8 cellular contexts compared by ENCODE assay signal in genomic region chr12:30796891-30797371, GRCh38. TPM values are rescaled to one million over a fixed set of nuclear protein-coding genes. Genes with fewer than 3 reads are reported as not detected.
DNase-seq lines count a peak whose midpoint lies in the region; ATAC-seq lines count a peak whose summit lies in the region.

No MANE protein-coding gene starts in this region.

- H3K4me1 Mint-ChIP-seq in CD4-positive, alpha-beta memory T cell = peaks cover 7 to 27% (median 13%) of the 10 kb centered on the region in 4 donors
- H3K4me1 Mint-ChIP-seq in IgD-negative memory B cell = peaks cover 5 to 7% (median 6%) of the 10 kb centered on the region in 3 donors

- H3K23ac ChIP-seq in mesendoderm (ENCODE audit: low read length) = no peak overlapping the region

- H3K9ac ChIP-seq in mesendoderm (ENCODE audit: low read length) = peak overlapping the region; percentile 77

- H3K36me3 Mint-ChIP-seq in CD4-positive, alpha-beta memory T cell = no peaks in the 10 kb centered on the region
- no peaks in the 10 kb centered on the region for H3K36me3 Mint-ChIP-seq in IgD-negative memory B cell

- H2AK5ac ChIP-seq in mesendoderm (ENCODE audit: low read length) = no peak overlapping the region

- H3K18ac ChIP-seq in mesendoderm (ENCODE audit: low read length) = peak overlapping the region; percentile 96

- no peak for DNase-seq in CD4-positive, alpha-beta memory T cell
- DNase-seq in cerebellar cortex (ENCODE audit: low spot score) (peak; percentile 38), mesendoderm (peak; percentile 78), NOMO-1 treated with dmso at 0.1 percent for 144 hours (lab: John Stamatoyannopoulos, UW; ENCODE audit: unreplicated experiment) (no peak), HPDE6-E6E7 (ENCODE audit: extremely low spot score) (no peak), H4 (ENCODE audit: low spot score) (no peak)

- intact Hi-C loops in CD4-positive, alpha-beta memory T cell (cut with micrococcal nuclease) = no loop called here

- no peak overlapping the region for H2BK5ac ChIP-seq in mesendoderm (ENCODE audit: low read length)

- H3K4me2 ChIP-seq in mesendoderm (ENCODE audit: low read length) = peak overlapping the region; percentile 69

- H3K4ac ChIP-seq in mesendoderm (ENCODE audit: low read depth, low read length) = peak overlapping the region; percentile 98

- peaks cover 11% of the 10 kb centered on the region for H3K4me1 ChIP-seq in CD4-positive, alpha-beta memory T cell (ENCODE audit: insufficient read depth, low read length)
- H3K4me1 ChIP-seq in mesendoderm (ENCODE audit: control insufficient read depth, low read depth, low read length) = peaks cover 16% of the 10 kb centered on the region

- H3K9me3 ChIP-seq in CD4-positive, alpha-beta memory T cell (ENCODE audit: control insufficient read depth in 1 of 2, low read length in 2 of 2) = no peaks in the 10 kb centered on the region

- H3K27ac ChIP-seq in CD4-positive, alpha-beta memory T cell (ENCODE audit: low read depth, low read length) = no peak overlapping the region
- H3K27ac ChIP-seq in mesendoderm (ENCODE audit: low read depth, low read length) = peak overlapping the region; percentile 57

- no peaks in the 10 kb centered on the region for H3K27me3 ChIP-seq in CD4-positive, alpha-beta memory T cell (ENCODE audit: insufficient read depth, low read length)
- no peaks in the 10 kb centered on the region for H3K27me3 ChIP-seq in mesendoderm (ENCODE audit: insufficient read depth, low read length, poor library complexity)

- H3K4me3 Mint-ChIP-seq in CD4-positive, alpha-beta memory T cell = peak overlapping the region; percentile 68 to 83 (median 73)
- peak overlapping the region in 3 of 4 donors; percentile 44 to 84 (median 48) for H3K4me3 Mint-ChIP-seq in IgD-negative memory B cell

- POLR2A ChIA-PET in CD4-positive, alpha-beta memory T cell (lab: Charles Lee; ENCODE audit: partially characterized antibody) = interaction anchor here (0.8 kb wide), 1 partner anchor 42 kb away, joined by 3 read pairs; no protein-coding TSS in a partner anchor

- no peak for ATAC-seq in HG03442 (IDR thresholded peaks at IDR 0.05; ENCODE audit: unreplicated experiment)

- no peak overlapping the region for H3K27ac Mint-ChIP-seq in CD4-positive, alpha-beta memory T cell
- no peak overlapping the region for H3K27ac Mint-ChIP-seq in IgD-negative memory B cell

- peak overlapping the region; percentile 75 for H3K56ac ChIP-seq in mesendoderm (ENCODE audit: low read length)

- peak overlapping the region; percentile 16 for H2BK120ac ChIP-seq in mesendoderm (ENCODE audit: low read depth, low read length)

- H3K79me1 ChIP-seq in mesendoderm (ENCODE audit: low read length) = no peaks in the 10 kb centered on the region

- no peaks in the 10 kb centered on the region for H3K36me3 ChIP-seq in CD4-positive, alpha-beta memory T cell (ENCODE audit: insufficient read depth, low read length)
- H3K36me3 ChIP-seq in mesendoderm (ENCODE audit: control insufficient read depth, insufficient read depth, low read length) = no peaks in the 10 kb centered on the region

- H3K27me3 Mint-ChIP-seq in CD4-positive, alpha-beta memory T cell = peaks cover 25 to 40% of the 10 kb centered on the region in 2 donors
- H3K27me3 Mint-ChIP-seq in IgD-negative memory B cell = peaks cover 24% of the 10 kb centered on the region

- H3K9me3 Mint-ChIP-seq in CD4-positive, alpha-beta memory T cell = no peaks in the 10 kb centered on the region
- H3K9me3 Mint-ChIP-seq in IgD-negative memory B cell = no peaks in the 10 kb centered on the region

- no peak overlapping the region for H2BK15ac ChIP-seq in mesendoderm (replicated peaks; ENCODE audit: low read depth)

- no peak overlapping the region for H4K8ac ChIP-seq in mesendoderm (ENCODE audit: low read depth, low read length)

- CTCF ChIA-PET in CD4-positive, alpha-beta memory T cell (lab: Charles Lee; ENCODE audit: partially characterized antibody) = interaction anchor here (1.0 to 1.1 kb wide), 2 partner anchors 11 to 22 kb away, joined by 3 read pairs; no protein-coding TSS in a partner anchor

- no CpG with 5 or more reads among the region's 22 CpGs for WGBS in mesendoderm (ENCODE audit: extremely low coverage, insufficient coverage, low lambda C conversion rate)

- H3K4me3 ChIP-seq in CD4-positive, alpha-beta memory T cell (ENCODE audit: low read length in 2 of 2) = no peak overlapping the region
- H3K4me3 ChIP-seq in mesendoderm (ENCODE audit: low read length) = peak overlapping the region; percentile 1

- no peaks in the 10 kb centered on the region for H3K79me2 ChIP-seq in mesendoderm (ENCODE audit: control insufficient read depth, insufficient read depth, low read length)

- H4K5ac ChIP-seq in mesendoderm (ENCODE audit: low read length) = no peak overlapping the region

RNA-seq across cellular contexts. Expression of gene CAPRIN2, which starts 42.2 kb away (rescaled TPM):
- 10 to 100 TPM; 42.9 to 47.0 TPM for total RNA-seq in CD4-positive, alpha-beta memory T cell
- 1 to 10 TPM; 4.5 to 8.7 TPM for polyA plus RNA-seq in CD4-positive, alpha-beta memory T cell
- polyA plus RNA-seq in IgD-negative memory B cell = 14.6 TPM
- polyA plus RNA-seq in mesendoderm (2013, experiment 1 of 2) = 22.2 TPM
- 21.9 TPM for polyA plus RNA-seq in mesendoderm (2013, experiment 2 of 2)
- 4.2 and 7.1 TPM in 2 replicates for total RNA-seq in H4 (2014; rRNA removed; shearing (Covaris generic))

Comparison
In these comparisons a context has a peak if more than half of its experiments do, and no peak if none do; other contexts are left out.
1. DNase-seq: peak in cerebellar cortex (single experiment) and mesendoderm (single experiment); none in CD4-positive, alpha-beta memory T cell (0 of 5), NOMO-1 treated with dmso at 0.1 percent for 144 hours (single experiment), HPDE6-E6E7 (single experiment) and H4 (single experiment).